ENCODE assay signal across 1 cellular context in the genomic region with DNA sequence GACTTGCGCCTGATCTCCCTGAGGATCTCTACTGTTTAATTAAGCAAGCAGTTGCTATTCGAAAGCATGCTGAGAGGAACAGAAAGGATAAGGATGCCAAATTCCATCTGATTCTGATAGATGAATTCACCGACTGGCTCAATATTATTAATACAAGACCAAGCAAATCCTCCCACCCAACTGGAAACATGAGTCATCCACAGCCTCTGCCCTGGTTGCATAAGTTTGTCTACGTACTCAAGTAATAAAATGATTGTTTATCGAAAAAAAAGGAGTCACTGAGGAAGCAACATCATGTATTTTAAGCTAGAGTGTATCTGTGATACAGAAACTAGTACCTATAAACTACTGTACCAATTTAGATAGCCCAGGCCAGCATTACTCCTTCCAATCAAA.
A peak's percentile ranks its signal among the peaks of the same experiment; 100 is the strongest.
TF ChIP-seq lines count a peak whose summit lies in the region.

No MANE protein-coding gene starts in this region.

TF ChIP-seq in HEK293, 187 proteins besides CTCF, POLR2A, EP300 and RAD21 (continued from another document):
- TF ChIP-seq, protein P1, sequence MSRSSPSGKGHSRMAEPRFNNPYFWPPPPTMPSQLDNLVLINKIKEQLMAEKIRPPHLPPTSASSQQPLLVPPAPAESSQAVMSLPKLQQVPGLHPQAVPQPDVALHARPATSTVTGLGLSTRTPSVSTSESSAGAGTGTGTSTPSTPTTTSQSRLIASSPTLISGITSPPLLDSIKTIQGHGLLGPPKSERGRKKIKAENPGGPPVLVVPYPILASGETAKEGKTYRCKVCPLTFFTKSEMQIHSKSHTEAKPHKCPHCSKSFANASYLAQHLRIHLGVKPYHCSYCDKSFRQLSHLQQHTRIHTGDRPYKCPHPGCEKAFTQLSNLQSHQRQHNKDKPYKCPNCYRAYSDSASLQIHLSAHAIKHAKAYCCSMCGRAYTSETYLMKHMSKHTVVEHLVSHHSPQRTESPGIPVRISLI (tag by site-specific recombination; IDR thresholded peaks at IDR 0.05) = peak; percentile 45; the same call in 1 of the 2 replicates
- TF ChIP-seq ZNF140 (tag by site-specific recombination; IDR thresholded peaks at IDR 0.05) = no peak
- peak; percentile 60 for TF ChIP-seq ZNF335 (tag by site-specific recombination; conservative IDR thresholded peaks at IDR 0.05)
- TF ChIP-seq ZNF529 (tag by site-specific recombination; IDR thresholded peaks at IDR 0.05; ENCODE audit: insufficient replicate concordance) = no peak
- no peak for TF ChIP-seq ZBTB8A (tag by site-specific recombination; IDR thresholded peaks at IDR 0.05)
- TF ChIP-seq ZNF155 (tag by site-specific recombination; IDR thresholded peaks at IDR 0.05) = no peak
- no peak for TF ChIP-seq BCL11B (tag by site-specific recombination; IDR thresholded peaks at IDR 0.05; ENCODE audit: low read depth)
- TF ChIP-seq ZNF433 (tag by site-specific recombination; IDR thresholded peaks at IDR 0.05; ENCODE audit: low read depth) = no peak
- no peak for TF ChIP-seq ZNF341 (tag by site-specific recombination; IDR thresholded peaks at IDR 0.05; ENCODE audit: low read depth)
- no peak for TF ChIP-seq ZNF626 (tag by site-specific recombination; IDR thresholded peaks at IDR 0.05)
- TF ChIP-seq SCRT2 (tag by site-specific recombination; IDR thresholded peaks at IDR 0.05) = no peak
- no peak for TF ChIP-seq KLF16 (tag by site-specific recombination; IDR thresholded peaks at IDR 0.05)
- 0 out of 2 replicates have a peak, but pooled peaks have one; percentile 11 for TF ChIP-seq ZBTB17 (tag by site-specific recombination; IDR thresholded peaks at IDR 0.05)
- no peak for TF ChIP-seq ZNF837 (tag by site-specific recombination; IDR thresholded peaks at IDR 0.05)
- TF ChIP-seq ZNF843 (tag by site-specific recombination; IDR thresholded peaks at IDR 0.05) = no peak
- TF ChIP-seq, protein P2, sequence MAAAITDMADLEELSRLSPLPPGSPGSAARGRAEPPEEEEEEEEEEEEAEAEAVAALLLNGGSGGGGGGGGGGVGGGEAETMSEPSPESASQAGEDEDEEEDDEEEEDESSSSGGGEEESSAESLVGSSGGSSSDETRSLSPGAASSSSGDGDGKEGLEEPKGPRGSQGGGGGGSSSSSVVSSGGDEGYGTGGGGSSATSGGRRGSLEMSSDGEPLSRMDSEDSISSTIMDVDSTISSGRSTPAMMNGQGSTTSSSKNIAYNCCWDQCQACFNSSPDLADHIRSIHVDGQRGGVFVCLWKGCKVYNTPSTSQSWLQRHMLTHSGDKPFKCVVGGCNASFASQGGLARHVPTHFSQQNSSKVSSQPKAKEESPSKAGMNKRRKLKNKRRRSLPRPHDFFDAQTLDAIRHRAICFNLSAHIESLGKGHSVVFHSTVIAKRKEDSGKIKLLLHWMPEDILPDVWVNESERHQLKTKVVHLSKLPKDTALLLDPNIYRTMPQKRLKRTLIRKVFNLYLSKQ (tag by site-specific recombination; IDR thresholded peaks at IDR 0.05; ENCODE audit: borderline replicate concordance) = no peak
- TF ChIP-seq, protein P3, sequence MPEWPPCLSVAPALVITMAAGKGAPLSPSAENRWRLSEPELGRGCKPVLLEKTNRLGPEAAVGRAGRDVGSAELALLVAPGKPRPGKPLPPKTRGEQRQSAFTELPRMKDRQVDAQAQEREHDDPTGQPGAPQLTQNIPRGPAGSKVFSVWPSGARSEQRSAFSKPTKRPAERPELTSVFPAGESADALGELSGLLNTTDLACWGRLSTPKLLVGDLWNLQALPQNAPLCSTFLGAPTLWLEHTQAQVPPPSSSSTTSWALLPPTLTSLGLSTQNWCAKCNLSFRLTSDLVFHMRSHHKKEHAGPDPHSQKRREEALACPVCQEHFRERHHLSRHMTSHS (tag by site-specific recombination; IDR thresholded peaks at IDR 0.05) = no peak
- no peak for TF ChIP-seq ZNF792 (tag by site-specific recombination; IDR thresholded peaks at IDR 0.05)
